ENCODE assay signal across 9 cellular contexts in the genomic region with DNA sequence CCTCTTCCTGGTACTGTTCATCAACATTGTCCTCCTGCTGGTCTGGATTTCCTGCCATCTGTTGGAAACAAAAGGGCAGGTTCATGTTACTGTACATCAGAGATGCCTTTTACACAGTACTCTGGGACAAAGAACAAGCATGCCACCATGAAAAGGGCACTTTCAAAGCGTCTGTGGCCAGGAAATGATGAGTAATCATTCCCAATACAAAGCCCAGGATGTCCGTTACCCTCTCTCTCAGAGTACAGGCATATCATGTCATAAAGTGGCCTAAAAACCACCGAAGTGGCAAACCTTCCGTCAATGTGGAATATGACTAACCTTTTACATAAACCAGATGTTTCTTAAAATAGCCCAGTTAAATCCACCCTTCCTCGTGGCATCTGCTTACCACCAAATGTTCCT.
DNase-seq lines count a peak whose midpoint lies in the region; ATAC-seq lines count a peak whose summit lies in the region.
"Had no signal": no experiment of that assay in that cellular context is flagged by ENCODE, and none has a peak within 500 bp of the region (broad histone marks: within the 10 kb centered on the region; RNA-seq: fewer than 3 reads in every experiment).

No MANE protein-coding gene starts in this region.

- H3K9me3 ChIP-seq in adipocyte (ENCODE audit: control insufficient read depth, low read length) = no peaks in the 10 kb centered on the region

- CTCF ChIA-PET in activated naive CD4-positive, alpha-beta T cell treated with anti-CD3 and anti-CD28 coated beads for 36 hours (lab: Charles Lee) = no interaction called here

- intact Hi-C loops in activated naive CD4-positive, alpha-beta T cell treated with anti-CD3 and anti-CD28 coated beads for 36 hours (cut with micrococcal nuclease) = no loop called here

- peaks cover 83% of the 10 kb centered on the region for H3K36me3 ChIP-seq in adipocyte (ENCODE audit: control insufficient read depth, insufficient read depth, low read length, severe bottlenecking)

- no peaks in the 10 kb centered on the region for H3K27me3 ChIP-seq in adipocyte (replicated peaks; ENCODE audit: control insufficient read depth, insufficient read depth, low read length)

- peak overlapping the region; percentile 69 for H3K27ac Mint-ChIP-seq in activated naive CD4-positive, alpha-beta T cell treated with anti-CD3 and anti-CD28 coated beads for 36 hours
- peak overlapping the region; percentile 7 for H3K27ac Mint-ChIP-seq in memory B cell

- peaks cover 9% of the 10 kb centered on the region for H3K4me1 Mint-ChIP-seq in activated naive CD4-positive, alpha-beta T cell treated with anti-CD3 and anti-CD28 coated beads for 36 hours (ENCODE audit: low read depth)
- H3K4me1 Mint-ChIP-seq in memory B cell = no peaks in the 10 kb centered on the region

- no peak overlapping the region for H3K9ac ChIP-seq in adipocyte (ENCODE audit: low read length)

- ATAC-seq in memory B cell (ENCODE audit: low read depth) (no peak), HG02588 (IDR thresholded peaks at IDR 0.05; ENCODE audit: unreplicated experiment) (no peak)

- DNase-seq in activated naive CD4-positive, alpha-beta T cell treated with anti-CD3 and anti-CD28 coated beads for 36 hours = peak; percentile 28
- DNase-seq in activated naive CD4-positive, alpha-beta T cell (lab: John Stamatoyannopoulos, UW) = no peak
- DNase-seq in NCI-H2081 (lab: John Stamatoyannopoulos, UW) (peak; percentile 85 to 97), adipocyte (ENCODE audit: low read depth) (peak; percentile 88), memory B cell (ENCODE audit: low spot score in 2 of 2) (no peak), hypothalamus (lab: John Stamatoyannopoulos, UW) (no peak), mesenteric fat pad (ENCODE audit: low spot score) (no peak)
- DNase-seq: DND-41 had no signal

- no peak overlapping the region for H3K4me3 Mint-ChIP-seq in activated naive CD4-positive, alpha-beta T cell treated with anti-CD3 and anti-CD28 coated beads for 36 hours
- no peak overlapping the region for H3K4me3 Mint-ChIP-seq in memory B cell

- no peak overlapping the region for H3K4me3 ChIP-seq in adipocyte (ENCODE audit: low read length)

- no peaks in the 10 kb centered on the region for H3K9me3 Mint-ChIP-seq in activated naive CD4-positive, alpha-beta T cell treated with anti-CD3 and anti-CD28 coated beads for 36 hours
- H3K9me3 Mint-ChIP-seq in memory B cell = no peaks in the 10 kb centered on the region

- H3K4me1 ChIP-seq in adipocyte (ENCODE audit: control insufficient read depth, insufficient read depth, low read length) = peaks cover 8% of the 10 kb centered on the region

- no peaks in the 10 kb centered on the region for H3K36me3 Mint-ChIP-seq in activated naive CD4-positive, alpha-beta T cell treated with anti-CD3 and anti-CD28 coated beads for 36 hours (ENCODE audit: low read depth)
- peaks cover 33% of the 10 kb centered on the region for H3K36me3 Mint-ChIP-seq in memory B cell

- H3K27me3 Mint-ChIP-seq in activated naive CD4-positive, alpha-beta T cell treated with anti-CD3 and anti-CD28 coated beads for 36 hours (ENCODE audit: low read depth) = peaks cover 8% of the 10 kb centered on the region
- no peaks in the 10 kb centered on the region for H3K27me3 Mint-ChIP-seq in memory B cell

Comparison
In these comparisons a context has a peak if more than half of its experiments do, and no peak if none do; other contexts are left out.
1. DNase-seq: peak in activated naive CD4-positive, alpha-beta T cell treated with anti-CD3 and anti-CD28 coated beads for 36 hours (single experiment), NCI-H2081 (2 of 2) and adipocyte (single experiment); none in activated naive CD4-positive, alpha-beta T cell (0 of 4), memory B cell (0 of 2), hypothalamus (0 of 51) and mesenteric fat pad (single experiment).